ENCODE assay signal across 8 cellular contexts in the genomic region with DNA sequence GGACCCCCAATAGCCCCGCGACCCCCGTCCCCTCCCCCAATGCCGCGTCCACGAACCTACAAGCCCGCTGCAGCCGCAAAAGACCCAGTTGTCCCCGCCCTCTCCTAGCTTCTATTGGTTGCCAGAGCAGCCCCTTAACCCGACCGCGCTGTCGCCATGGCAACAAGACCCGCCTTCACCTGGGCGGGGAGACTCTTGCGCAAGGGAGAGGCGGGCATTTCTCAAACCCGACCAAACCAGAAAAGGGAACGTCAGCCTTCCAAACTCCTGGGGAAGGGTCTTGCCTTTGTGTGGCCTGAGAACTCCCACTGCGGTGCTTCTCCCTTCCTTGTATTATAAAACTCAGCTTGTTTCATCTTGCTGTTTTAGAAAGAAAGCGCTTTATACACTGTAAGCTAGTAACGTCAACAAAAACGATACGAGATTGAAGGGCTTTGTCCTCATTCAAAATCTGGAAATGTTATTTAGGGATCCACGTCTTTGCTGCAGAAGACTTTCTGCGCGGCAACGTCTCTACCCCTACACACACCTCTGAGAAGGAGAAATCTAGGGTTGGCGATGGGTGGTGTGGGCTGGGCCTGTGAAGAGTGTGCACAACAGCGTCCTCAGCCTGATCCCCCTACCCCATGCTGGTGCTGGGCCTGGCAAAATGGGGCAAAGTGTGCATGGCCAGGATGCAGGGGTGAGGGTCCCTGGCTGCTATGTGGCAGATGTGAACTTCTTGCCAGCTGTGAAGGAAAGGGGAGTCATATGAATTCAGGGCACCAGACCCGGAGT. TPM values are rescaled to one million over a fixed set of nuclear protein-coding genes. Genes with fewer than 3 reads are reported as not detected.
DNase-seq lines count a peak whose midpoint lies in the region; ATAC-seq and TF ChIP-seq lines count a peak whose summit lies in the region.

A gene (minus strand): TSS at position 86 of the 777 bp plus-strand sequence. CDS start 551 bp downstream, outside the sequence.

- intact Hi-C loops in Calu3 (cut with micrococcal nuclease; ENCODE audit: unreplicated experiment), result no loop called here

- no peak for TF ChIP-seq RAD21 in Ishikawa (IDR thresholded peaks at IDR 0.05; ENCODE audit: low read depth)

- BruUV-seq in Calu3 (replicated peaks; lab: Mats Ljungman, UMichigan), result no TSS peak

- no peaks in the 10 kb centered on the region for H3K9me3 Mint-ChIP-seq in Calu3 (ENCODE audit: low read depth, unreplicated experiment)

- H3K36me3 Mint-ChIP-seq in Calu3 (ENCODE audit: insufficient read depth, unreplicated experiment), result peaks cover 23% of the 10 kb centered on the region

- DNase-seq in Calu3 (peak; percentile 98), OCI-M2 (lab: John Stamatoyannopoulos, UW; ENCODE audit: unreplicated experiment) (peak; percentile 60), activated T-cell treated with anti-CD3 and anti-CD28 coated beads for 24 hours (ENCODE audit: low read depth) (peak; percentile 97), epidermal melanocyte (ENCODE audit: insufficient read length, low spot score) (peak; percentile 97), middle frontal gyrus (ENCODE audit: extremely low spot score, low spot score) (peak; percentile 93)
- peak; percentile 97 to 98 for DNase-seq in stimulated activated CD8-positive, alpha-beta memory T cell treated with anti-CD3 and anti-CD28 coated beads, Interleukin-2, amount 100 ng/mL, for 1 hour (ENCODE audit: low read depth in 2 of 2)

- ATAC-seq in GM21619 (IDR thresholded peaks at IDR 0.05; ENCODE audit: unreplicated experiment), result peak; percentile 98

- H3K27me3 Mint-ChIP-seq in Calu3 (ENCODE audit: unreplicated experiment), result peaks cover 40% of the 10 kb centered on the region

- TF ChIP-seq CTCF in Calu3 (IDR thresholded peaks at IDR 0.05; ENCODE audit: unreplicated experiment), result no peak

- peak within 1 kb of the TSS; percentile 84 for H3K4me3 Mint-ChIP-seq in Calu3 (ENCODE audit: low read depth, unreplicated experiment)

- CTCF ChIA-PET in Calu3 (lab: Charles Lee), result interaction anchor here (0.6 to 1.2 kb wide), 4 partner anchors 17 to 182 kb away, joined by 3 to 4 read pairs (median 3); no protein-coding TSS in a partner anchor

- H3K4me1 Mint-ChIP-seq in Calu3 (ENCODE audit: low read depth, unreplicated experiment), result no peaks in the 10 kb centered on the region

- 0 out of 2 replicates have a peak, but pooled peaks have one; percentile 22 for TF ChIP-seq EP300 in Ishikawa (IDR thresholded peaks at IDR 0.05; ENCODE audit: borderline replicate concordance)

- H3K27ac Mint-ChIP-seq in Calu3 (ENCODE audit: unreplicated experiment), result peak within 1 kb of the TSS; percentile 73

TF ChIP-seq in Ishikawa, 13 proteins besides CTCF, POLR2A, EP300 and RAD21:
- TF ChIP-seq, protein P1, sequence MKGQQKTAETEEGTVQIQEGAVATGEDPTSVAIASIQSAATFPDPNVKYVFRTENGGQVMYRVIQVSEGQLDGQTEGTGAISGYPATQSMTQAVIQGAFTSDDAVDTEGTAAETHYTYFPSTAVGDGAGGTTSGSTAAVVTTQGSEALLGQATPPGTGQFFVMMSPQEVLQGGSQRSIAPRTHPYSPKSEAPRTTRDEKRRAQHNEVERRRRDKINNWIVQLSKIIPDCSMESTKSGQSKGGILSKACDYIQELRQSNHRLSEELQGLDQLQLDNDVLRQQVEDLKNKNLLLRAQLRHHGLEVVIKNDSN (IDR thresholded peaks at IDR 0.05), result no peak
- TF ChIP-seq CEBPB (IDR thresholded peaks at IDR 0.05) (peak; percentile 100), CREB1 (IDR thresholded peaks at IDR 0.05; ENCODE audit: low read depth) (peak; percentile 17; the same call in 1 of the 2 replicates), NFIC (IDR thresholded peaks at IDR 0.05) (no peak), TAF1 (IDR thresholded peaks at IDR 0.05; ENCODE audit: low read depth) (0 out of 2 replicates have a peak, but pooled peaks have one; percentile 7), TEAD4 (IDR thresholded peaks at IDR 0.05) (no peak), YY1 (IDR thresholded peaks at IDR 0.05; ENCODE audit: low read depth) (no peak), ZBTB7A (IDR thresholded peaks at IDR 0.05; ENCODE audit: low read depth) (peak; percentile 76; the same call in 1 of the 2 replicates)
- TF ChIP-seq, protein P2, sequence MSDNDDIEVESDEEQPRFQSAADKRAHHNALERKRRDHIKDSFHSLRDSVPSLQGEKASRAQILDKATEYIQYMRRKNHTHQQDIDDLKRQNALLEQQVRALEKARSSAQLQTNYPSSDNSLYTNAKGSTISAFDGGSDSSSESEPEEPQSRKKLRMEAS (IDR thresholded peaks at IDR 0.05), result no peak

RNA-seq across cellular contexts. Expression of the gene that starts here (rescaled TPM):
- total RNA-seq in Calu3 (2022), result 84.0 and 99.5 TPM in 2 replicates

Comparison
In these comparisons a context has a peak if more than half of its experiments do, and no peak if none do; other contexts are left out.
1. Peak in every context shown above with its lines: DNase-seq and ATAC-seq.